Comparison of ENCODE assay signal across 28 cellular contexts in the genomic region with DNA sequence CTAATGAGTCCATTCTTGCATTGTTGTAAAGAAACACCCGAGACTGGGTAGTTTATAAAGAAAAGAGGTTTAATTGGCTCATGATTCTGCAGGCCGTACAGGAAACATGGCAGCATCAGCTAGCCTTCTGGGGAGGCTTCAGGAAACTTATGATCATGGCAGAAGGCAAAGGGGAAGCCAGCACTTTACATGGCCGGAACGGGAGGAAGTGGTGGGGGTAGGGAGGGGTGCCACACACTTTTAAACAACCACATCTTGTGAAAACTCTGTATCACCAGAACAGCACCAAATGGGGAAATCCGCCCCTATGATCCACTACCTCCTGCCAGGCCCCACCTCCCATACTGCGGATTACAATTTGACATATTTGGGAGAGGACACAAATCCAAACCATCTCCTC.
"Had no signal": no experiment of that assay in that cellular context is flagged by ENCODE, and none has a peak within 500 bp of the region (broad histone marks: within the 10 kb centered on the region; RNA-seq: fewer than 3 reads in every experiment).

No MANE protein-coding gene starts in this region.

- H3K36me3 ChIP-seq: ascending aorta, gastroesophageal sphincter, heart left ventricle, right lobe of liver, stomach, upper lobe of left lung had no signal

- H3K9me3 ChIP-seq: ascending aorta, gastroesophageal sphincter, heart left ventricle, mucosa of descending colon, right lobe of liver, testis, upper lobe of left lung had no signal

- H3K4me3 Mint-ChIP-seq: central memory CD8-positive, alpha-beta T cell; memory B cell; naive B cell had no signal

- H3K36me3 Mint-ChIP-seq: memory B cell had no signal

- H2AFZ ChIP-seq: parathyroid adenoma had no signal

- DNase-seq: activated CD4-positive, CD25-positive, alpha-beta regulatory T cell treated with anti-CD3 and anti-CD28 coated beads, Interleukin-2, amount 50 U/mL, for 72 hours; activated CD8-positive, alpha-beta memory T cell treated with anti-CD3 and anti-CD28 coated beads for 24 hours; activated CD8-positive, alpha-beta memory T cell treated with anti-CD3 and anti-CD28 coated beads, Interleukin-2, amount 50 U/mL, for 48 hours; activated effector memory CD4-positive, alpha-beta T cell treated with Interleukin-2 at 50 U/mL for 16 hours; activated naive CD4-positive, alpha-beta T cell treated with anti-CD3 and anti-CD28 coated beads, Interleukin-2, amount 50 U/mL, for 16 hours; activated T-cell treated with anti-CD3 and anti-CD28 coated beads, Interleukin-2, amount 50 U/mL, for 48 hours; cortex of kidney; effector CD8-positive, alpha-beta T cell; heart left ventricle; left ventricle myocardium superior; mucosa of descending colon; naive B cell; right lobe of liver; small intestine; stimulated activated CD4-positive, alpha-beta T cell treated with anti-CD3 and anti-CD28 coated beads, Interleukin-15, amount 100 ng/mL, for 24 hours; stimulated activated CD4-positive, alpha-beta T cell treated with anti-CD3 and anti-CD28 coated beads, Interleukin-2, amount 100 ng/mL, for 48 hours; stomach; T-helper 1 cell; T-helper 9 cell; testis; upper lobe of left lung had no signal

- H3K4me1 Mint-ChIP-seq: memory B cell, naive B cell had no signal

- H3K27ac ChIP-seq: ascending aorta, gastroesophageal sphincter, heart left ventricle, parathyroid adenoma, right lobe of liver, stomach, testis, upper lobe of left lung, VCaP had no signal

- H3K27ac Mint-ChIP-seq: memory B cell, naive B cell had no signal

- ATAC-seq: esophagus mucosa, gastroesophageal sphincter, heart left ventricle, mucosa of descending colon, right lobe of liver had no signal

- H3K4me1 ChIP-seq: ascending aorta, parathyroid adenoma, testis had no signal

- H3K4me3 ChIP-seq: ascending aorta, gastroesophageal sphincter, heart left ventricle, mucosa of descending colon, right lobe of liver, stomach, testis, upper lobe of left lung had no signal

- H3K79me2 ChIP-seq: parathyroid adenoma had no signal

- H3K9ac ChIP-seq: parathyroid adenoma had no signal

- H3K27me3 ChIP-seq: ascending aorta, gastroesophageal sphincter, heart left ventricle, right lobe of liver, stomach, testis, upper lobe of left lung had no signal
